Comparison of ENCODE assay signal across 30 cellular contexts in genomic region chr2:170323743-170324142, GRCh38.
"Had no signal": no experiment of that assay in that cellular context is flagged by ENCODE, and none has a peak within 500 bp of the region (broad histone marks: within the 10 kb centered on the region; RNA-seq: fewer than 3 reads in every experiment).

No MANE protein-coding gene starts in this region.

- H3K4me3 ChIP-seq: esophagus muscularis mucosa, gastrocnemius medialis, heart left ventricle had no signal

- H3K4me1 ChIP-seq: esophagus muscularis mucosa, foreskin keratinocyte, gastrocnemius medialis, heart left ventricle had no signal

- ATAC-seq: activated naive CD4-positive, alpha-beta T cell treated with anti-CD3 and anti-CD28 coated beads, Interleukin-2, amount 50 U/mL, for 72 hours; effector memory CD8-positive, alpha-beta T cell; gastrocnemius medialis; heart left ventricle had no signal

- H3K9me3 ChIP-seq: gastrocnemius medialis had no signal

- DNase-seq: activated CD4-positive, alpha-beta memory T cell treated with anti-CD3 and anti-CD28 coated beads, Interleukin-2, amount 10 ng/mL, durations not matched to agents 7 days and 5 days; activated CD4-positive, alpha-beta T cell treated with anti-CD3 and anti-CD28 coated beads for 1 hour; activated CD4-positive, alpha-beta T cell treated with anti-CD3 and anti-CD28 coated beads for 4 hours; activated CD4-positive, alpha-beta T cell treated with anti-CD3 and anti-CD28 coated beads, Interleukin-2, amount 10 ng/mL, durations not matched to agents 7 days and 5 days; activated CD4-positive, alpha-beta T cell treated with anti-CD3 and anti-CD28 coated beads, Interleukin-2, amount 50 U/mL, for 4 hours; activated CD8-positive, alpha-beta memory T cell treated with anti-CD3 and anti-CD28 coated beads, Interleukin-2, amount 50 U/mL, for 48 hours; activated gamma-delta T cell; activated naive CD4-positive, alpha-beta T cell; activated naive CD4-positive, alpha-beta T cell treated with anti-CD3 and anti-CD28 coated beads, Interleukin-2, amount 10 ng/mL, durations not matched to agents 7 days and 5 days; activated naive CD8-positive, alpha-beta T cell treated with anti-CD3 and anti-CD28 coated beads, Interleukin-2, amount 10 ng/mL, durations not matched to agents 7 days and 5 days; activated T-cell treated with anti-CD3 and anti-CD28 coated beads for 4 hours; activated T-cell treated with anti-CD3 and anti-CD28 coated beads, Interleukin-2, amount 50 U/mL, for 24 hours; activated T-cell treated with anti-CD3 and anti-CD28 coated beads, Interleukin-2, amount 50 U/mL, for 72 hours; brain microvascular endothelial cell; cortex of kidney; dermis blood vessel endothelial cell; effector CD4-positive, alpha-beta T cell; effector memory CD8-positive, alpha-beta T cell; erythroblast; foreskin keratinocyte; gastrocnemius medialis; glutamatergic neuron; heart left ventricle; T-helper 9 cell had no signal

- H3K36me3 ChIP-seq: brain microvascular endothelial cell, esophagus muscularis mucosa, gastrocnemius medialis, heart left ventricle had no signal

- FAIRE-seq: astrocyte, colon, TTC549 had no signal

- H3K27ac ChIP-seq: brain microvascular endothelial cell, esophagus muscularis mucosa, foreskin keratinocyte, gastrocnemius medialis, heart left ventricle, VCaP had no signal

- H3K27me3 ChIP-seq: brain microvascular endothelial cell, foreskin keratinocyte had no signal
